8 cellular contexts compared by ENCODE assay signal in the genomic region with DNA sequence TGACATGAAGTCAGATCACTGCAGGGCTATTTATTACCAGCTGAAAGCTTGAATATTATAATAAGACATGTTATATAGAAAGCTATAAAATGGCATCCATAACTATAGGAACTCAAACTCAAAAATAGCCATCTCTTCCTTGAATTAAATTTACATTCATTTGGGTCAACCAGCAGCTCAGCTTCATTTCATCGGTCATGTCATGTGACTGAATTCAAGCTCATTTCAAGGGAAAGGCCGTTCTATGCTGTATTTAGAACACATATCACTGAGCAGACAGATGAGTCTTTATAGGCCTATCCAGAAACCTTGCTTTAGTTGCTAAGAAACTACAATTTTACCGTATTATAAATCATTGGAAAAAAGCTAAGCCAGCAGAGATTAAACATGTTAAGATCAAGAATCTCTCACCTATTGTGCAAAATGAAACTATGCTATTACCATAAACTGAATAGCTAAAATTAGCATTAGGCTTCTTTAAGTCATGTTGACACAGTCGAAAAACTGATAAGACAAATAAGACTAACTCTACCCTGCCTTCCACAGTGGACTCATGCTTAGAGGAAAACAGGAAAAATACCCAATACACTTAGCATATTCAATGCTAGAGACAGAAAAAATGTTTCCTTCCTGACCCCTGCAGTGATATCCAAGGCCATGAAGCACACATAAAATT. TPM values are rescaled to one million over a fixed set of nuclear protein-coding genes. Genes with fewer than 3 reads are reported as not detected.
DNase-seq lines count a peak whose midpoint lies in the region; ATAC-seq, FAIRE-seq and TF ChIP-seq lines count a peak whose summit lies in the region.

No MANE protein-coding gene starts in this region.

- TF ChIP-seq CTCF in astrocyte (IDR thresholded peaks at IDR 0.05; ENCODE audit: insufficient read depth, low read depth, low read length) (no peak), right lobe of liver (IDR thresholded peaks at IDR 0.05) (no peak), upper lobe of left lung (IDR thresholded peaks at IDR 0.05) (no peak), RWPE1 (conservative IDR thresholded peaks at IDR 0.05; ENCODE audit: low read depth) (no peak), mucosa of descending colon (IDR thresholded peaks at IDR 0.05) (no peak)

- H3K27ac ChIP-seq in astrocyte (ENCODE audit: low read depth, low read length) (no peak overlapping the region), right lobe of liver (peak overlapping the region in 2 of 3 donors; percentile 87 to 94), upper lobe of left lung (peak overlapping the region; percentile 26 to 100 (median 98)), RWPE1 (no peak overlapping the region)

- no peak for DNase-seq in activated naive CD4-positive, alpha-beta T cell treated with anti-CD3 and anti-CD28 coated beads for 36 hours
- no peak for DNase-seq in activated naive CD4-positive, alpha-beta T cell treated with anti-CD3 and anti-CD28 coated beads, Interleukin-2, amount 10 ng/mL, durations not matched to agents 7 days and 5 days
- DNase-seq in astrocyte (ENCODE audit: low read depth) (no peak), right lobe of liver (no peak), upper lobe of left lung (no peak), RWPE1 (ENCODE audit: low spot score) (no peak), mucosa of descending colon (no peak), COLO668 (lab: John Stamatoyannopoulos, UW; ENCODE audit: unreplicated experiment) (no peak)

- CTCF ChIA-PET in activated naive CD4-positive, alpha-beta T cell treated with anti-CD3 and anti-CD28 coated beads for 36 hours (lab: Charles Lee): interaction anchor here (1.3 to 14.8 kb wide), 4 partner anchors 29 to 76 kb away, joined by 3 to 414 read pairs (median 5); no protein-coding TSS in a partner anchor
- CTCF ChIA-PET in activated naive CD4-positive, alpha-beta T cell treated with anti-CD3 and anti-CD28 coated beads, Interleukin-2, amount 10 ng/mL, durations not matched to agents 7 days and 5 days (lab: Charles Lee): interaction anchor here (0.7 to 14.2 kb wide), 7 partner anchors 8 to 71 kb away, joined by 3 to 275 read pairs (median 4); no protein-coding TSS in a partner anchor
- CTCF ChIA-PET in RWPE1 (lab: Yijun Ruan, JAX): interaction anchor here (0.9 kb wide), 2 partner anchors 13 to 230 kb away, joined by 3 read pairs; no protein-coding TSS in a partner anchor

- peak overlapping the region; percentile 19 for H3K4me3 Mint-ChIP-seq in activated naive CD4-positive, alpha-beta T cell treated with anti-CD3 and anti-CD28 coated beads for 36 hours
- no peak overlapping the region for H3K4me3 Mint-ChIP-seq in activated naive CD4-positive, alpha-beta T cell treated with anti-CD3 and anti-CD28 coated beads, Interleukin-2, amount 10 ng/mL, durations not matched to agents 7 days and 5 days
- H3K4me3 Mint-ChIP-seq in astrocyte (ENCODE audit: unreplicated experiment): peak overlapping the region; percentile 95

- peak overlapping the region; percentile 95 for H3K9ac ChIP-seq in astrocyte (ENCODE audit: low read length)

- no peak for TF ChIP-seq EP300 in upper lobe of left lung (IDR thresholded peaks at IDR 0.05)

- peak overlapping the region; percentile 85 for H3K4me3 ChIP-seq in astrocyte (ENCODE audit: insufficient read depth, low read depth, low read length)
- peak overlapping the region in 2 of 3 donors; percentile 83 to 85 for H3K4me3 ChIP-seq in right lobe of liver
- H3K4me3 ChIP-seq in upper lobe of left lung: peak overlapping the region in 3 of 4 donors; percentile 88 to 94 (median 92)
- H3K4me3 ChIP-seq in mucosa of descending colon: no peak overlapping the region

- peak overlapping the region; percentile 98 for H3K4me2 ChIP-seq in astrocyte (ENCODE audit: low read length)

- ATAC-seq in right lobe of liver (no peak), upper lobe of left lung (ENCODE audit: low FRiP score in 2 of 2) (no peak), mucosa of descending colon (no peak)

- H3K4me1 ChIP-seq in astrocyte (ENCODE audit: insufficient read depth, low read length) (peaks cover 37% of the 10 kb centered on the region), right lobe of liver (peaks cover 0 to 42% (median 20%) of the 10 kb centered on the region in 4 donors), upper lobe of left lung (peaks cover 66 to 75% (median 68%) of the 10 kb centered on the region in 4 donors), mucosa of descending colon (ENCODE audit: low read depth) (peaks cover 51% of the 10 kb centered on the region)

- 30% methylated on average over 4 of the region's 4 CpGs for WGBS in right lobe of liver (ENCODE audit: insufficient coverage, low coverage, low lambda C conversion rate, missing lambda C conversion rate)
- 21 to 22% methylated on average over 4 of the region's 4 CpGs for WGBS in upper lobe of left lung, 2 donors

- H4K20me1 ChIP-seq in astrocyte (ENCODE audit: insufficient read depth, low read length): peaks cover 64% of the 10 kb centered on the region

- intact Hi-C loops in activated naive CD4-positive, alpha-beta T cell treated with anti-CD3 and anti-CD28 coated beads for 36 hours (cut with micrococcal nuclease): loop anchor here (5.0 to 10.0 kb wide), 3 partner anchors 579 to 1516 kb away; partner anchors contain the start of genes ARIH1, MYO9A, NEO1 and SENP8
- intact Hi-C loops in right lobe of liver (cut with DNase I): no loop called here
- intact Hi-C loops in mucosa of descending colon (cut with DNase I, micrococcal nuclease): loop anchor here in 1 of 2 donors (10.0 kb wide), 1 partner anchor 54 kb away; the partner anchor contains the start of gene CD276

- H3K9me3 ChIP-seq in astrocyte (ENCODE audit: insufficient read depth, low read depth, low read length) (no peaks in the 10 kb centered on the region), right lobe of liver (no peaks in the 10 kb centered on the region), upper lobe of left lung (no peaks in the 10 kb centered on the region), mucosa of descending colon (no peaks in the 10 kb centered on the region)

- H3K9me3 Mint-ChIP-seq in activated naive CD4-positive, alpha-beta T cell treated with anti-CD3 and anti-CD28 coated beads for 36 hours: no peaks in the 10 kb centered on the region
- no peaks in the 10 kb centered on the region for H3K9me3 Mint-ChIP-seq in activated naive CD4-positive, alpha-beta T cell treated with anti-CD3 and anti-CD28 coated beads, Interleukin-2, amount 10 ng/mL, durations not matched to agents 7 days and 5 days
- peaks cover 4% of the 10 kb centered on the region for H3K9me3 Mint-ChIP-seq in astrocyte (ENCODE audit: unreplicated experiment)

- H3K27ac Mint-ChIP-seq in activated naive CD4-positive, alpha-beta T cell treated with anti-CD3 and anti-CD28 coated beads for 36 hours: no peak overlapping the region
- no peak overlapping the region for H3K27ac Mint-ChIP-seq in activated naive CD4-positive, alpha-beta T cell treated with anti-CD3 and anti-CD28 coated beads, Interleukin-2, amount 10 ng/mL, durations not matched to agents 7 days and 5 days
- H3K27ac Mint-ChIP-seq in astrocyte (ENCODE audit: unreplicated experiment): no peak overlapping the region

- H3K36me3 Mint-ChIP-seq in activated naive CD4-positive, alpha-beta T cell treated with anti-CD3 and anti-CD28 coated beads for 36 hours (ENCODE audit: low read depth): no peaks in the 10 kb centered on the region
- H3K36me3 Mint-ChIP-seq in activated naive CD4-positive, alpha-beta T cell treated with anti-CD3 and anti-CD28 coated beads, Interleukin-2, amount 10 ng/mL, durations not matched to agents 7 days and 5 days: peaks cover 2% of the 10 kb centered on the region
- H3K36me3 Mint-ChIP-seq in astrocyte (ENCODE audit: low read depth, unreplicated experiment): no peaks in the 10 kb centered on the region

- H3K27me3 ChIP-seq in astrocyte (ENCODE audit: insufficient read depth, low read length): no peaks in the 10 kb centered on the region
- H3K27me3 ChIP-seq in right lobe of liver: no peaks in the 10 kb centered on the region
- no peaks in the 10 kb centered on the region for H3K27me3 ChIP-seq in upper lobe of left lung

- H3K79me2 ChIP-seq in astrocyte (ENCODE audit: insufficient read depth, low read length): peaks cover 69% of the 10 kb centered on the region

- FAIRE-seq in astrocyte (lab: Jason Lieb, UNC): no peak

- H2AFZ ChIP-seq in astrocyte (ENCODE audit: low read depth, low read length): no peak overlapping the region

- TF ChIP-seq POLR2A in right lobe of liver (IDR thresholded peaks at IDR 0.05) (no peak), upper lobe of left lung (IDR thresholded peaks at IDR 0.05) (no peak)

- POLR2A ChIA-PET in RWPE1 (lab: Yijun Ruan, JAX; ENCODE audit: low non-redundant PET): no interaction called here

- H3K4me1 Mint-ChIP-seq in activated naive CD4-positive, alpha-beta T cell treated with anti-CD3 and anti-CD28 coated beads for 36 hours (ENCODE audit: low read depth): peaks cover 57% of the 10 kb centered on the region
- peaks cover 34% of the 10 kb centered on the region for H3K4me1 Mint-ChIP-seq in activated naive CD4-positive, alpha-beta T cell treated with anti-CD3 and anti-CD28 coated beads, Interleukin-2, amount 10 ng/mL, durations not matched to agents 7 days and 5 days
- H3K4me1 Mint-ChIP-seq in astrocyte (ENCODE audit: low read depth, unreplicated experiment): peaks cover 46% of the 10 kb centered on the region

- H3K27me3 Mint-ChIP-seq in activated naive CD4-positive, alpha-beta T cell treated with anti-CD3 and anti-CD28 coated beads for 36 hours (ENCODE audit: low read depth): no peaks in the 10 kb centered on the region
- peaks cover 10% of the 10 kb centered on the region for H3K27me3 Mint-ChIP-seq in activated naive CD4-positive, alpha-beta T cell treated with anti-CD3 and anti-CD28 coated beads, Interleukin-2, amount 10 ng/mL, durations not matched to agents 7 days and 5 days
- H3K27me3 Mint-ChIP-seq in astrocyte (ENCODE audit: low read depth, unreplicated experiment): no peaks in the 10 kb centered on the region

- H3K36me3 ChIP-seq in astrocyte (ENCODE audit: insufficient read depth, low read length) (no peaks in the 10 kb centered on the region), right lobe of liver (no peaks in the 10 kb centered on the region), upper lobe of left lung (no peaks in the 10 kb centered on the region), mucosa of descending colon (ENCODE audit: low read depth) (peaks cover 4% of the 10 kb centered on the region)

RNA-seq across cellular contexts. Expression of gene NPTN, which starts 2.3 kb away (rescaled TPM):
- 10 to 100 TPM; 20.8 to 22.8 TPM for total RNA-seq in activated naive CD4-positive, alpha-beta T cell treated with anti-CD3 and anti-CD28 coated beads for 36 hours
- total RNA-seq in astrocyte (281 and 305 TPM in 2 replicates), right lobe of liver (10 to 100 TPM; 25.4 to 49.9 (median 35.4) TPM), upper lobe of left lung (100 to 1,000 TPM in 4 of 6 donors, 10 to 100 TPM in 2; 70.2 to 151 (median 108) TPM), mucosa of descending colon (100 to 1,000 TPM; 157 to 200 (median 168) TPM)

RNA-seq across cellular contexts. Expression of gene CD276, which starts 53.2 kb away (rescaled TPM):
- 1 to 10 TPM; 1.2 to 1.3 TPM for total RNA-seq in activated naive CD4-positive, alpha-beta T cell treated with anti-CD3 and anti-CD28 coated beads for 36 hours
- total RNA-seq in astrocyte (220 and 225 TPM in 2 replicates), right lobe of liver (10 to 100 TPM; 18.8 to 56.5 (median 23.8) TPM), upper lobe of left lung (10 to 100 TPM; 32.2 to 83.6 (median 65.8) TPM), mucosa of descending colon (10 to 100 TPM; 26.2 to 39.2 (median 29.9) TPM)

Comparison
In these comparisons a context has a peak if more than half of its experiments do, and no peak if none do; other contexts are left out.
1. H3K27ac ChIP-seq: peak in right lobe of liver (2 of 3) and upper lobe of left lung (4 of 4); none in astrocyte (single experiment) and RWPE1 (single experiment).
2. RNA of gene CD276, which starts 53.2 kb away (total RNA-seq): 220 to 225 TPM in astrocyte, 32.2 to 83.6 TPM in upper lobe of left lung, 26.2 to 39.2 TPM in mucosa of descending colon and 18.8 to 56.5 TPM in right lobe of liver; 1.2 to 1.3 TPM in activated naive CD4-positive, alpha-beta T cell treated with anti-CD3 and anti-CD28 coated beads for 36 hours; every median in the first group is over 4 times any median in the second.